ENCODE assay signal across 8 cellular contexts in the genomic region with DNA sequence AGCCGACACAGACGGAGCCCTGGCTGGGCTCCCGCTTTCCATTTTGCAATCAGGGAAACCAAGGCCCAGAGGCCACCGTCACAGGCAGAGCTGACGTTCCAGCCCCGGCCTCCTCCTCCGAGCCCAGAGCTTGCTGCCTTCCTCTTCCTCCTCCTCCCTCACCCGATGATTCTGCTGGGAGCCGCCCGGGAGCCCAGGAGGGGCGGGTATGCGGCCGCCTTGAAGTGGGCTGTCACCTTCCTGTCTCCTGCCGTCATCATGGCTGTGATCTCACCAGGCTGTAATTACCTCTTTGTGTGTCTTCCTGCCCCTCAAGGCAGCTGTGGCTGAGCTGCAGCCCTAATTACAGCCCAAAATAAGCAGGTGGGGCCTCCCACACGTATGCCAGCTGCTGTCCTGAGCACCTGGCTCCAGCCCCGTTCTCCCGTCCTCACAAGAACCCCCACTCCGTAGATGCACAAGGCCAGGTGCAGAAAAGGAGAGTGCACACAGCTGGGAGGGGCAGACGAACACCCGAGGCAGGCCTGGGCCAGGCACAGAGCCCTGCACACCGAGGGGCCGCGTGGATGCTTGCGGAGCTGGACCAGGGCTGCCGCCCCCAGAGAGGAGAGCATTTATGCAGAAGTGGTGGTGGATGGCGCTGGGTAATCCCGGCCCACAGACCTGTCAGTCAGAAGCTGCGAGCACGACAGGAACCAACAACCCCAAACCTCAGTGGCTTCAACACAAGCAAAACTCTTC. TPM values are rescaled to one million over a fixed set of nuclear protein-coding genes. Genes with fewer than 3 reads are reported as not detected.
DNase-seq lines count a peak whose midpoint lies in the region; ATAC-seq and TF ChIP-seq lines count a peak whose summit lies in the region.

No MANE protein-coding gene starts in this region.

- no peaks in the 10 kb centered on the region for H3K9me3 Mint-ChIP-seq in activated CD4-positive, alpha-beta T cell treated with anti-CD3 and anti-CD28 coated beads, Interleukin-2, amount 10 ng/mL, durations not matched to agents 24 days and 14 days
- H3K9me3 Mint-ChIP-seq in naive B cell = no peaks in the 10 kb centered on the region

- H3K4me3 ChIP-seq in coronary artery (peak overlapping the region; percentile 26), stomach smooth muscle (ENCODE audit: low read length in 2 of 2) (peak overlapping the region in 1 of 2 donors; percentile 58)

- H3K4me3 Mint-ChIP-seq in activated CD4-positive, alpha-beta T cell treated with anti-CD3 and anti-CD28 coated beads, Interleukin-2, amount 10 ng/mL, durations not matched to agents 24 days and 14 days = peak overlapping the region; percentile 90
- H3K4me3 Mint-ChIP-seq in naive B cell = peak overlapping the region; percentile 65 to 92 (median 90)

- peak; percentile 31 to 37 for ATAC-seq in naive B cell (ENCODE audit: low read depth in 2 of 2)
- no peak for ATAC-seq in GM19328 (IDR thresholded peaks at IDR 0.05; ENCODE audit: unreplicated experiment)
- ATAC-seq in HG03139 (IDR thresholded peaks at IDR 0.05; ENCODE audit: unreplicated experiment) = no peak

- no peaks in the 10 kb centered on the region for H3K27me3 ChIP-seq in stomach smooth muscle (ENCODE audit: control insufficient read depth in 1 of 2, insufficient read depth in 2 of 2, low read length in 2 of 2)

- no peaks in the 10 kb centered on the region for H3K9me3 ChIP-seq in stomach smooth muscle (ENCODE audit: control insufficient read depth in 2 of 2, low read length in 2 of 2)

- peak overlapping the region; percentile 53 to 62 for H3K9ac ChIP-seq in stomach smooth muscle (ENCODE audit: low read length in 2 of 2)

- intact Hi-C loops in activated CD4-positive, alpha-beta T cell treated with anti-CD3 and anti-CD28 coated beads, Interleukin-2, amount 10 ng/mL, durations not matched to agents 24 days and 14 days (cut with micrococcal nuclease) = loop anchor here (1.0 kb wide), 1 partner anchor 20 kb away; the partner anchor contains the start of gene CDC34

- DNase-seq in DMS79 (lab: John Stamatoyannopoulos, UW) = peak; percentile 95
- DNase-seq in NCI-H2081 treated with DMSO at 0.1 percent for 48 hours (lab: John Stamatoyannopoulos, UW) = peak; percentile 96
- peak; percentile 97 for DNase-seq in activated CD4-positive, alpha-beta T cell treated with anti-CD3 and anti-CD28 coated beads, Interleukin-2, amount 10 ng/mL, durations not matched to agents 24 days and 14 days
- DNase-seq in coronary artery (ENCODE audit: low spot score) = no peak
- peak; percentile 55 for DNase-seq in naive B cell

- no peak for TF ChIP-seq CTCF in coronary artery (IDR thresholded peaks at IDR 0.05)

- peaks cover 6% of the 10 kb centered on the region in 2 donors for H3K36me3 ChIP-seq in stomach smooth muscle (ENCODE audit: control insufficient read depth in 2 of 2, insufficient read depth in 2 of 2, low read length in 2 of 2)

- H3K27me3 Mint-ChIP-seq in activated CD4-positive, alpha-beta T cell treated with anti-CD3 and anti-CD28 coated beads, Interleukin-2, amount 10 ng/mL, durations not matched to agents 24 days and 14 days = no peaks in the 10 kb centered on the region
- H3K27me3 Mint-ChIP-seq in naive B cell = no peaks in the 10 kb centered on the region

- peaks cover 7% of the 10 kb centered on the region for H3K36me3 Mint-ChIP-seq in activated CD4-positive, alpha-beta T cell treated with anti-CD3 and anti-CD28 coated beads, Interleukin-2, amount 10 ng/mL, durations not matched to agents 24 days and 14 days (ENCODE audit: low read depth)
- no peaks in the 10 kb centered on the region for H3K36me3 Mint-ChIP-seq in naive B cell

- peak overlapping the region; percentile 97 for H3K27ac Mint-ChIP-seq in activated CD4-positive, alpha-beta T cell treated with anti-CD3 and anti-CD28 coated beads, Interleukin-2, amount 10 ng/mL, durations not matched to agents 24 days and 14 days
- peak overlapping the region; percentile 91 to 99 (median 95) for H3K27ac Mint-ChIP-seq in naive B cell

- peaks cover 31% of the 10 kb centered on the region for H3K4me1 ChIP-seq in stomach smooth muscle (ENCODE audit: control insufficient read depth, insufficient read depth, low read length)

- H3K27ac ChIP-seq in coronary artery (peak overlapping the region in 1 of 2 donors; percentile 58), stomach smooth muscle (ENCODE audit: low read length) (peak overlapping the region; percentile 71)

- H3K4me1 Mint-ChIP-seq in activated CD4-positive, alpha-beta T cell treated with anti-CD3 and anti-CD28 coated beads, Interleukin-2, amount 10 ng/mL, durations not matched to agents 24 days and 14 days = peaks cover 37% of the 10 kb centered on the region
- peaks cover 25 to 38% (median 33%) of the 10 kb centered on the region in 3 donors for H3K4me1 Mint-ChIP-seq in naive B cell

RNA-seq across cellular contexts. Expression of gene TPGS1, which starts 4.0 kb away (rescaled TPM):
- 13.5 and 15.6 TPM in 2 replicates for total RNA-seq in activated CD4-positive, alpha-beta T cell treated with anti-CD3 and anti-CD28 coated beads, Interleukin-2, amount 10 ng/mL, durations not matched to agents 24 days and 14 days
- polyA plus RNA-seq in naive B cell (ENCODE audit: low read depth in 6 of 6) = 10 to 100 TPM; 14.6 to 30.0 (median 18.7) TPM

RNA-seq across cellular contexts. Expression of gene MADCAM1, which starts 15.0 kb away (rescaled TPM):
- total RNA-seq in activated CD4-positive, alpha-beta T cell treated with anti-CD3 and anti-CD28 coated beads, Interleukin-2, amount 10 ng/mL, durations not matched to agents 24 days and 14 days = 0.14 and 0.19 TPM in 2 replicates
- under 1 TPM in 4 of 6 donors, not detected in 2; 0.24 to 0.34 (median 0.30) TPM for polyA plus RNA-seq in naive B cell (ENCODE audit: low read depth in 6 of 6)

RNA-seq across cellular contexts. Expression of gene CDC34, which starts 20.3 kb away (rescaled TPM):
- 52.8 and 55.0 TPM in 2 replicates for total RNA-seq in activated CD4-positive, alpha-beta T cell treated with anti-CD3 and anti-CD28 coated beads, Interleukin-2, amount 10 ng/mL, durations not matched to agents 24 days and 14 days
- polyA plus RNA-seq in naive B cell (ENCODE audit: low read depth in 6 of 6) = 10 to 100 TPM; 17.7 to 30.6 (median 19.4) TPM

RNA-seq across cellular contexts. Expression of gene GZMM, which starts 32.6 kb away (rescaled TPM):
- 37.6 and 40.9 TPM in 2 replicates for total RNA-seq in activated CD4-positive, alpha-beta T cell treated with anti-CD3 and anti-CD28 coated beads, Interleukin-2, amount 10 ng/mL, durations not matched to agents 24 days and 14 days
- polyA plus RNA-seq in naive B cell (ENCODE audit: low read depth in 6 of 6) = 1 to 10 TPM in 2 of 6 donors, under 1 TPM in 2, not detected in 2; 0.40 to 1.5 (median 1.0) TPM

RNA-seq across cellular contexts. Expression of gene SHC2, which starts 50.4 kb away (rescaled TPM):
- not detected in 2 replicates for total RNA-seq in activated CD4-positive, alpha-beta T cell treated with anti-CD3 and anti-CD28 coated beads, Interleukin-2, amount 10 ng/mL, durations not matched to agents 24 days and 14 days
- under 1 TPM in 1 of 6 donors, not detected in 5; 0.20 TPM for polyA plus RNA-seq in naive B cell (ENCODE audit: low read depth in 6 of 6)

Comparison
In these comparisons a context has a peak if more than half of its experiments do, and no peak if none do; other contexts are left out.
1. ATAC-seq: peak in naive B cell (2 of 2); none in GM19328 (single experiment) and HG03139 (single experiment).